In the genomic region with DNA sequence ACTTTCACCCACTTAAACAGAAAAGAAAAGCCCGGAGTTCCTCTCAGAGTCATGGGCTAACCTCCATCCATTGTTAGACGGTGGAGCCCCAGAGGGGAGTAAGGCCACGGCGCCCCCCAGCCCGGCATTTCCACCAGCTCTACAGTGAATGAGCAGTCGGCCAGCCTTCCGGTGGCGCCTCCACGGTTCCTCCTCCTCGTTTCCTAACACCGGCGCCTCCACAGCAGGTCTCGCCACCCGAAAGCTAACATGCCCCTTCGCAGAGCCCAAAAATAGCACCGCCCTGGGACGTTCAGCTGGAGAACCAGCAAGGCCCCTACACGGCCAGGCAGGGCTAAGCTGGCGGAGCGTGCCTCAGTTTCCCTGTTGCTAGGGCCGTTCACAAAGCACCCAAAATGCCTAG, we compare ENCODE assay signal across 1 cellular context.
TF ChIP-seq lines count a peak whose summit lies in the region.

No MANE protein-coding gene starts in this region.

TF ChIP-seq in HepG2, 621 proteins besides CTCF, POLR2A, EP300 and RAD21 (continued from another document and continues in another):
- TF ChIP-seq RXRA (CRISPR knock-in tag; IDR thresholded peaks at IDR 0.05) = peak; percentile 40; the same call in 1 of the 2 replicates
- no peak for TF ChIP-seq JUND (CRISPR knock-in tag; IDR thresholded peaks at IDR 0.05)
- no peak for TF ChIP-seq PTBP1 (IDR thresholded peaks at IDR 0.05; ENCODE audit: low read depth, low read length, poor library complexity, severe bottlenecking)
- peak; percentile 1 for TF ChIP-seq SRSF1 (optimal IDR thresholded peaks at IDR 0.05; ENCODE audit: low read depth, low read length)
- TF ChIP-seq ETV5 (CRISPR knock-in tag; IDR thresholded peaks at IDR 0.05; ENCODE audit: borderline replicate concordance) = peak; percentile 60
- 0 out of 2 replicates have a peak, but pooled peaks have one; percentile 18 for TF ChIP-seq ARNT2 (CRISPR knock-in tag; IDR thresholded peaks at IDR 0.05; ENCODE audit: low read depth)
- no peak for TF ChIP-seq HMGA1 (CRISPR knock-in tag; conservative IDR thresholded peaks at IDR 0.05)
- TF ChIP-seq ZNF230 (CRISPR knock-in tag; IDR thresholded peaks at IDR 0.05) = no peak; the same call in 1 of the 2 replicates
- TF ChIP-seq PAXIP1 (CRISPR knock-in tag; conservative IDR thresholded peaks at IDR 0.05) = no peak; the same call in 1 of the 2 replicates
- TF ChIP-seq ZNF260 (CRISPR knock-in tag; IDR thresholded peaks at IDR 0.05; ENCODE audit: borderline replicate concordance, low read depth) = no peak; the same call in 1 of the 2 replicates
- 0 out of 2 replicates have a peak, but pooled peaks have one; percentile 18 for TF ChIP-seq EED (CRISPR knock-in tag; IDR thresholded peaks at IDR 0.05)
- TF ChIP-seq PRPF4 (IDR thresholded peaks at IDR 0.05; ENCODE audit: low read depth, low read length, poor library complexity, severe bottlenecking) = no peak
- TF ChIP-seq ZNF747 (CRISPR knock-in tag; IDR thresholded peaks at IDR 0.05; ENCODE audit: borderline replicate concordance) = no peak
- TF ChIP-seq GLMP (CRISPR knock-in tag; IDR thresholded peaks at IDR 0.05; ENCODE audit: borderline replicate concordance) = no peak
- no peak for TF ChIP-seq ZNF775 (CRISPR knock-in tag; IDR thresholded peaks at IDR 0.05; ENCODE audit: borderline replicate concordance)
- TF ChIP-seq, protein P1, sequence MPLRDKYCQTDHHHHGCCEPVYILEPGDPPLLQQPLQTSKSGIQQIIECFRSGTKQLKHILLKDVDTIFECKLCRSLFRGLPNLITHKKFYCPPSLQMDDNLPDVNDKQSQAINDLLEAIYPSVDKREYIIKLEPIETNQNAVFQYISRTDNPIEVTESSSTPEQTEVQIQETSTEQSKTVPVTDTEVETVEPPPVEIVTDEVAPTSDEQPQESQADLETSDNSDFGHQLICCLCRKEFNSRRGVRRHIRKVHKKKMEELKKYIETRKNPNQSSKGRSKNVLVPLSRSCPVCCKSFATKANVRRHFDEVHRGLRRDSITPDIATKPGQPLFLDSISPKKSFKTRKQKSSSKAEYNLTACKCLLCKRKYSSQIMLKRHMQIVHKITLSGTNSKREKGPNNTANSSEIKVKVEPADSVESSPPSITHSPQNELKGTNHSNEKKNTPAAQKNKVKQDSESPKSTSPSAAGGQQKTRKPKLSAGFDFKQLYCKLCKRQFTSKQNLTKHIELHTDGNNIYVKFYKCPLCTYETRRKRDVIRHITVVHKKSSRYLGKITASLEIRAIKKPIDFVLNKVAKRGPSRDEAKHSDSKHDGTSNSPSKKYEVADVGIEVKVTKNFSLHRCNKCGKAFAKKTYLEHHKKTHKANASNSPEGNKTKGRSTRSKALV (CRISPR knock-in tag; IDR thresholded peaks at IDR 0.05) = 0 out of 2 replicates have a peak, but pooled peaks have one; percentile 39
- no peak for TF ChIP-seq HDAC6 (IDR thresholded peaks at IDR 0.05; ENCODE audit: low read depth, low read length)
- TF ChIP-seq, protein P2, sequence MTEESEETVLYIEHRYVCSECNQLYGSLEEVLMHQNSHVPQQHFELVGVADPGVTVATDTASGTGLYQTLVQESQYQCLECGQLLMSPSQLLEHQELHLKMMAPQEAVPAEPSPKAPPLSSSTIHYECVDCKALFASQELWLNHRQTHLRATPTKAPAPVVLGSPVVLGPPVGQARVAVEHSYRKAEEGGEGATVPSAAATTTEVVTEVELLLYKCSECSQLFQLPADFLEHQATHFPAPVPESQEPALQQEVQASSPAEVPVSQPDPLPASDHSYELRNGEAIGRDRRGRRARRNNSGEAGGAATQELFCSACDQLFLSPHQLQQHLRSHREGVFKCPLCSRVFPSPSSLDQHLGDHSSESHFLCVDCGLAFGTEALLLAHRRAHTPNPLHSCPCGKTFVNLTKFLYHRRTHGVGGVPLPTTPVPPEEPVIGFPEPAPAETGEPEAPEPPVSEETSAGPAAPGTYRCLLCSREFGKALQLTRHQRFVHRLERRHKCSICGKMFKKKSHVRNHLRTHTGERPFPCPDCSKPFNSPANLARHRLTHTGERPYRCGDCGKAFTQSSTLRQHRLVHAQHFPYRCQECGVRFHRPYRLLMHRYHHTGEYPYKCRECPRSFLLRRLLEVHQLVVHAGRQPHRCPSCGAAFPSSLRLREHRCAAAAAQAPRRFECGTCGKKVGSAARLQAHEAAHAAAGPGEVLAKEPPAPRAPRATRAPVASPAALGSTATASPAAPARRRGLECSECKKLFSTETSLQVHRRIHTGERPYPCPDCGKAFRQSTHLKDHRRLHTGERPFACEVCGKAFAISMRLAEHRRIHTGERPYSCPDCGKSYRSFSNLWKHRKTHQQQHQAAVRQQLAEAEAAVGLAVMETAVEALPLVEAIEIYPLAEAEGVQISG (CRISPR knock-in tag; IDR thresholded peaks at IDR 0.05) = no peak
- TF ChIP-seq ZKSCAN8 (CRISPR knock-in tag; IDR thresholded peaks at IDR 0.05; ENCODE audit: borderline replicate concordance) = no peak
- peak; percentile 82 for TF ChIP-seq AGO1 (IDR thresholded peaks at IDR 0.05; ENCODE audit: low read depth, low read length, poor library complexity, severe bottlenecking)
- TF ChIP-seq ELF4 (CRISPR knock-in tag; IDR thresholded peaks at IDR 0.05; ENCODE audit: borderline replicate concordance) = 0 out of 2 replicates have a peak, but pooled peaks have one; percentile 69
- 0 out of 2 replicates have a peak, but pooled peaks have one; percentile 15 for TF ChIP-seq KDM2A (CRISPR knock-in tag; IDR thresholded peaks at IDR 0.05; ENCODE audit: borderline replicate concordance, low read depth)
- no peak for TF ChIP-seq GATA4 (IDR thresholded peaks at IDR 0.05; ENCODE audit: borderline replicate concordance, low read depth)
- no peak for TF ChIP-seq TOE1 (CRISPR knock-in tag; IDR thresholded peaks at IDR 0.05)
- TF ChIP-seq ZNF768 (CRISPR knock-in tag; IDR thresholded peaks at IDR 0.05) = 0 out of 2 replicates have a peak, but pooled peaks have one; percentile 17
- TF ChIP-seq PAX8 (CRISPR knock-in tag; IDR thresholded peaks at IDR 0.05; ENCODE audit: borderline replicate concordance) = no peak
- peak; percentile 51; the same call in 1 of the 2 replicates for TF ChIP-seq HOXA5 (CRISPR knock-in tag; IDR thresholded peaks at IDR 0.05)
- TF ChIP-seq ZNF619 (CRISPR knock-in tag; IDR thresholded peaks at IDR 0.05) = no peak; the same call in 1 of the 2 replicates
- peak; percentile 40; the same call in 1 of the 2 replicates for TF ChIP-seq PATZ1 (CRISPR knock-in tag; IDR thresholded peaks at IDR 0.05)
- TF ChIP-seq ZNF788 (CRISPR knock-in tag; IDR thresholded peaks at IDR 0.05; ENCODE audit: borderline replicate concordance) = no peak
- TF ChIP-seq ZFP36L2 (CRISPR knock-in tag; IDR thresholded peaks at IDR 0.05) = no peak
- TF ChIP-seq, protein P3, sequence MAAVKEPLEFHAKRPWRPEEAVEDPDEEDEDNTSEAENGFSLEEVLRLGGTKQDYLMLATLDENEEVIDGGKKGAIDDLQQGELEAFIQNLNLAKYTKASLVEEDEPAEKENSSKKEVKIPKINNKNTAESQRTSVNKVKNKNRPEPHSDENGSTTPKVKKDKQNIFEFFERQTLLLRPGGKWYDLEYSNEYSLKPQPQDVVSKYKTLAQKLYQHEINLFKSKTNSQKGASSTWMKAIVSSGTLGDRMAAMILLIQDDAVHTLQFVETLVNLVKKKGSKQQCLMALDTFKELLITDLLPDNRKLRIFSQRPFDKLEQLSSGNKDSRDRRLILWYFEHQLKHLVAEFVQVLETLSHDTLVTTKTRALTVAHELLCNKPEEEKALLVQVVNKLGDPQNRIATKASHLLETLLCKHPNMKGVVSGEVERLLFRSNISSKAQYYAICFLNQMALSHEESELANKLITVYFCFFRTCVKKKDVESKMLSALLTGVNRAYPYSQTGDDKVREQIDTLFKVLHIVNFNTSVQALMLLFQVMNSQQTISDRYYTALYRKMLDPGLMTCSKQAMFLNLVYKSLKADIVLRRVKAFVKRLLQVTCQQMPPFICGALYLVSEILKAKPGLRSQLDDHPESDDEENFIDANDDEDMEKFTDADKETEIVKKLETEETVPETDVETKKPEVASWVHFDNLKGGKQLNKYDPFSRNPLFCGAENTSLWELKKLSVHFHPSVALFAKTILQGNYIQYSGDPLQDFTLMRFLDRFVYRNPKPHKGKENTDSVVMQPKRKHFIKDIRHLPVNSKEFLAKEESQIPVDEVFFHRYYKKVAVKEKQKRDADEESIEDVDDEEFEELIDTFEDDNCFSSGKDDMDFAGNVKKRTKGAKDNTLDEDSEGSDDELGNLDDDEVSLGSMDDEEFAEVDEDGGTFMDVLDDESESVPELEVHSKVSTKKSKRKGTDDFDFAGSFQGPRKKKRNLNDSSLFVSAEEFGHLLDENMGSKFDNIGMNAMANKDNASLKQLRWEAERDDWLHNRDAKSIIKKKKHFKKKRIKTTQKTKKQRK (IDR thresholded peaks at IDR 0.05; ENCODE audit: low read length) = no peak
- 0 out of 2 replicates have a peak, but pooled peaks have one; percentile 21 for TF ChIP-seq CENPBD1 (CRISPR knock-in tag; IDR thresholded peaks at IDR 0.05; ENCODE audit: borderline replicate concordance, low read depth)
- 0 out of 2 replicates have a peak, but pooled peaks have one; percentile 32 for TF ChIP-seq ZSCAN5A (CRISPR knock-in tag; IDR thresholded peaks at IDR 0.05; ENCODE audit: borderline replicate concordance)
- TF ChIP-seq ZNF34 (CRISPR knock-in tag; IDR thresholded peaks at IDR 0.05; ENCODE audit: borderline replicate concordance) = no peak
- 0 out of 2 replicates have a peak, but pooled peaks have one; percentile 47 for TF ChIP-seq ZFP36L1 (CRISPR knock-in tag; IDR thresholded peaks at IDR 0.05)
- peak; percentile 56; the same call in 1 of the 2 replicates for TF ChIP-seq GABPB1 (CRISPR knock-in tag; IDR thresholded peaks at IDR 0.05)
- TF ChIP-seq NFRKB (IDR thresholded peaks at IDR 0.05) = no peak
- 0 out of 2 replicates have a peak, but pooled peaks have one; percentile 19 for TF ChIP-seq E2F5 (CRISPR knock-in tag; conservative IDR thresholded peaks at IDR 0.05)
- no peak for TF ChIP-seq CHCHD3 (CRISPR knock-in tag; IDR thresholded peaks at IDR 0.05)
- TF ChIP-seq TEAD2 (CRISPR knock-in tag; IDR thresholded peaks at IDR 0.05) = no peak
